In the genomic region with DNA sequence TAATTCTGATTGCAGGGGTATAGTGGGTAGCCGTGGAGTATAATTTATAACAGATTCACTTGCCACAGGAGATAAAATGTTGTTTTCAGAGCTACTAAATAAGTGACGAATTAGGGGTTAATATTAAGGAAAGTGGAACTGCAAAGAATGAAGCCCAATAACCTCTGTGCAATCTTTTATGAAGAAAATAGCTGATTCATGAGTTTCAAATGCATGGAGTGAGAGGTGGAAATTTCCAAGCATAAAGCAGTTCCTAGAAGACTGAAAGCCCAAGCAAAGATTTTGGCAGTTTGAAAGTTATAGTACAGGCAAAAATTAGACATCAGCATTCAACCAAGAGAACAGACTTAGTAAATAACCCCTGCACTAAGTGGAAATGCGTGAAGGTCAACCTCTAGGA, we compare ENCODE assay signal across 27 cellular contexts.
A peak's percentile ranks its signal among the peaks of the same experiment; 100 is the strongest.
DNase-seq lines count a peak whose midpoint lies in the region; ATAC-seq, FAIRE-seq and TF ChIP-seq lines count a peak whose summit lies in the region.
"Had no signal": no experiment of that assay in that cellular context is flagged by ENCODE, and none has a peak within 500 bp of the region (broad histone marks: within the 10 kb centered on the region; RNA-seq: fewer than 3 reads in every experiment).

No MANE protein-coding gene starts in this region.

- no peaks in the 10 kb centered on the region for H3K79me2 ChIP-seq in HepG2 (ENCODE audit: insufficient read depth, low read length)

- peaks cover 4% of the 10 kb centered on the region for H3K9me3 Mint-ChIP-seq in nephron

- POLR2A ChIA-PET in HepG2 (lab: Yijun Ruan, JAX) = no interaction called here

- no peak overlapping the region for H3K4me2 ChIP-seq in HepG2 (ENCODE audit: low read depth, low read length)
- H3K4me2 ChIP-seq: BLaER1, KMS-11 had no signal

- H3K27ac Mint-ChIP-seq in nephron = peak overlapping the region; percentile 9 to 73 (median 70)
- H3K27ac Mint-ChIP-seq: CD4-positive, CD25-positive, alpha-beta regulatory T cell had no signal

- H3K27me3 ChIP-seq in HepG2 (ENCODE audit: control insufficient read depth in 1 of 2, insufficient read depth in 2 of 2, low read length in 2 of 2) = no peaks in the 10 kb centered on the region
- no peaks in the 10 kb centered on the region for H3K27me3 ChIP-seq in right lobe of liver
- H3K27me3 ChIP-seq in suprapubic skin = no peaks in the 10 kb centered on the region
- H3K27me3 ChIP-seq: BLaER1 had no signal

- FAIRE-seq in HepG2 (lab: Jason Lieb, UNC) = no peak
- FAIRE-seq: D721Med, RCC 7860 had no signal

- H3K36me3 ChIP-seq in HepG2 (replicated peaks in 1 of 2; ENCODE audit: control insufficient read depth in 1 of 2, insufficient read depth in 2 of 2, low read length in 2 of 2) (no peaks in the 10 kb centered on the region), right lobe of liver (no peaks in the 10 kb centered on the region), suprapubic skin (no peaks in the 10 kb centered on the region)
- H3K36me3 ChIP-seq: BLaER1, HAP-1 had no signal

- BruUV-seq in HepG2 (replicated peaks; lab: Mats Ljungman, UMichigan) = no TSS peak

- no peak for TF ChIP-seq EP300 in HepG2 (IDR thresholded peaks at IDR 0.05; ENCODE audit: low read depth in 2 of 2, low read length in 2 of 2)
- TF ChIP-seq EP300 in HepG2 (CRISPR knock-in tag; IDR thresholded peaks at IDR 0.05; ENCODE audit: borderline replicate concordance) = no peak
- no peak for TF ChIP-seq EP300 in suprapubic skin (IDR thresholded peaks at IDR 0.05)

- H3K9ac ChIP-seq in HepG2 (ENCODE audit: insufficient read depth, low read depth, low read length) = no peak overlapping the region
- H3K9ac ChIP-seq: BLaER1, KMS-11 had no signal

- in situ Hi-C loops in HepG2 (cut with HindIII; ENCODE audit: extremely low pct_ligation_motif_present, low pct_unique_long_range_greater_than_20kb) = no loop called here

- CTCF ChIA-PET in HepG2 (lab: Yijun Ruan, JAX; ENCODE audit: low intra/inter-chr PET ratio, low total read pairs) = no interaction called here

- TF ChIP-seq CTCF in HepG2 (CRISPR knock-in tag; IDR thresholded peaks at IDR 0.05) (no peak), right lobe of liver (IDR thresholded peaks at IDR 0.05) (no peak), epithelial cell of proximal tubule (conservative IDR thresholded peaks at IDR 0.05; ENCODE audit: low read depth, low read length) (no peak), nephron (IDR thresholded peaks at IDR 0.05; ENCODE audit: unreplicated experiment in 3 of 3) (no peak), suprapubic skin (IDR thresholded peaks at IDR 0.05) (no peak)

- TF ChIP-seq RAD21 in HepG2 (CRISPR knock-in tag; IDR thresholded peaks at IDR 0.05) = no peak

- H3K27ac ChIP-seq in HepG2 (ENCODE audit: extremely low read length, insufficient read depth, low read length) (no peak overlapping the region), right lobe of liver (no peak overlapping the region), suprapubic skin (no peak overlapping the region)
- H3K27ac ChIP-seq: 22Rv1, BLaER1, KMS-11 had no signal

- DNase-seq in HepG2 (ENCODE audit: low spot score) (no peak), right lobe of liver (no peak), epithelial cell of proximal tubule (ENCODE audit: low read depth) (no peak), MV-4-11 (lab: John Stamatoyannopoulos, UW) (no peak), COLO668 (lab: John Stamatoyannopoulos, UW; ENCODE audit: unreplicated experiment) (no peak), suprapubic skin (ENCODE audit: low spot score in 2 of 2) (no peak)
- DNase-seq: CD4-positive, CD25-positive, alpha-beta regulatory T cell; GOT3; IMR-90; MM.1S; NCI-H1092; NCI-H1436; NCI-H187; NCI-H2081 treated with DMSO at 0.1 percent for 48 hours; NCI-H2171; NCI-H226; NCI-H510A; NCI-H69; SIG-M5 had no signal

- H3K4me1 Mint-ChIP-seq in nephron = peaks cover 15% of the 10 kb centered on the region
- H3K4me1 Mint-ChIP-seq: CD4-positive, CD25-positive, alpha-beta regulatory T cell had no signal

- ATAC-seq in HepG2 = no peak
- ATAC-seq in right lobe of liver = no peak
- ATAC-seq: SK-N-SH treated with all-trans-retinoic acid at 6 μM for 48 hours had no signal

- no peaks in the 10 kb centered on the region for H3K9me3 ChIP-seq in HepG2 (ENCODE audit: low read length)
- no peaks in the 10 kb centered on the region for H3K9me3 ChIP-seq in right lobe of liver
- H3K9me3 ChIP-seq in suprapubic skin = no peaks in the 10 kb centered on the region
- H3K9me3 ChIP-seq: BLaER1, HAP-1 had no signal

- intact Hi-C loops in HepG2 (cut with micrococcal nuclease; ENCODE audit: unreplicated experiment) (no loop called here), right lobe of liver (cut with DNase I) (no loop called here)

- TF ChIP-seq POLR2A in HepG2 (IDR thresholded peaks at IDR 0.05; ENCODE audit: insufficient read depth in 1 of 2, low read depth in 2 of 2, low read length in 2 of 2) = no peak
- TF ChIP-seq POLR2A in right lobe of liver (IDR thresholded peaks at IDR 0.05) = no peak
- no peak for TF ChIP-seq POLR2A in suprapubic skin (IDR thresholded peaks at IDR 0.05)

- 0% methylated on average over 3 of the region's 3 CpGs for WGBS in HepG2 (ENCODE audit: low lambda C conversion rate)
- 34% methylated on average over 3 of the region's 3 CpGs for WGBS in right lobe of liver (ENCODE audit: insufficient coverage, low coverage, low lambda C conversion rate, missing lambda C conversion rate)
- 74% methylated on average over 3 of the region's 3 CpGs for WGBS in suprapubic skin

- no peak overlapping the region for H2AFZ ChIP-seq in HepG2 (ENCODE audit: low read length)

- H3K4me3 ChIP-seq in HepG2 (replicated peaks in 1 of 3; ENCODE audit: insufficient read depth in 1 of 3, low read depth in 2 of 3, low read length in 3 of 3) (no peak overlapping the region), right lobe of liver (no peak overlapping the region), epithelial cell of proximal tubule (ENCODE audit: low read depth, low read length) (peak overlapping the region; percentile 31), suprapubic skin (no peak overlapping the region)
- H3K4me3 ChIP-seq: BLaER1, HAP-1 had no signal

- H3K4me1 ChIP-seq in HepG2 (ENCODE audit: insufficient read depth, low read length) (no peaks in the 10 kb centered on the region), right lobe of liver (no peaks in the 10 kb centered on the region), suprapubic skin (no peaks in the 10 kb centered on the region)
- H3K4me1 ChIP-seq: BLaER1, HAP-1 had no signal

- no peaks in the 10 kb centered on the region for H4K20me1 ChIP-seq in HepG2 (ENCODE audit: insufficient read depth, low read length)
- H4K20me1 ChIP-seq: BLaER1 had no signal

- H3K36me3 Mint-ChIP-seq in nephron (ENCODE audit: low read depth) = no peaks in the 10 kb centered on the region
- H3K36me3 Mint-ChIP-seq: CD4-positive, CD25-positive, alpha-beta regulatory T cell had no signal

- H3K27me3 Mint-ChIP-seq in nephron (ENCODE audit: low read depth) = no peaks in the 10 kb centered on the region
- H3K27me3 Mint-ChIP-seq: CD4-positive, CD25-positive, alpha-beta regulatory T cell had no signal

- peak overlapping the region; percentile 13 to 49 (median 24) for H3K4me3 Mint-ChIP-seq in nephron
- H3K4me3 Mint-ChIP-seq: CD4-positive, CD25-positive, alpha-beta regulatory T cell had no signal

TF ChIP-seq in HepG2, 621 proteins besides CTCF, POLR2A, EP300 and RAD21:
- peak; percentile 47; the same call in 1 of the 2 replicates for TF ChIP-seq MAFF (IDR thresholded peaks at IDR 0.05; ENCODE audit: low read depth, low read length)
- TF ChIP-seq MAFK (conservative IDR thresholded peaks at IDR 0.05 in 1 of 2, IDR thresholded peaks at IDR 0.05 in 1 of 2; ENCODE audit: low read length in 2 of 2) = peak; percentile 57 to 63; a peak in 3 of 4 replicates
- no peak for TF ChIP-seq ZNF816 (CRISPR knock-in tag; IDR thresholded peaks at IDR 0.05; ENCODE audit: borderline replicate concordance)
TF ChIP-seq in HepG2: peak in this region for 2.
